Comparison of ENCODE assay signal across 1 cellular context in genomic region chr6:157667211-157668033, GRCh38.
TF ChIP-seq lines count a peak whose summit lies in the region.

No MANE protein-coding gene starts in this region.

TF ChIP-seq in HEK293, 187 proteins besides CTCF, POLR2A, EP300 and RAD21 (continued from another document):
- TF ChIP-seq ZNF362 (tag by site-specific recombination; IDR thresholded peaks at IDR 0.05) (peak; percentile 41; the same call in 1 of the 2 replicates), ZNF654 (tag by site-specific recombination; IDR thresholded peaks at IDR 0.05; ENCODE audit: low read depth) (peak; percentile 95), ZNF837 (tag by site-specific recombination; IDR thresholded peaks at IDR 0.05) (no peak), ZNF514 (tag by site-specific recombination; IDR thresholded peaks at IDR 0.05) (no peak), ZNF2 (tag by site-specific recombination; IDR thresholded peaks at IDR 0.05) (peak; percentile 64; the same call in 1 of the 2 replicates), PRDM1 (tag by site-specific recombination; IDR thresholded peaks at IDR 0.05) (peak; percentile 98), ZNF76 (tag by site-specific recombination; IDR thresholded peaks at IDR 0.05; ENCODE audit: borderline replicate concordance, low read depth) (0 out of 2 replicates have a peak, but pooled peaks have one; percentile 26)
